Comparison of ENCODE assay signal across 2 cellular contexts in the genomic region with DNA sequence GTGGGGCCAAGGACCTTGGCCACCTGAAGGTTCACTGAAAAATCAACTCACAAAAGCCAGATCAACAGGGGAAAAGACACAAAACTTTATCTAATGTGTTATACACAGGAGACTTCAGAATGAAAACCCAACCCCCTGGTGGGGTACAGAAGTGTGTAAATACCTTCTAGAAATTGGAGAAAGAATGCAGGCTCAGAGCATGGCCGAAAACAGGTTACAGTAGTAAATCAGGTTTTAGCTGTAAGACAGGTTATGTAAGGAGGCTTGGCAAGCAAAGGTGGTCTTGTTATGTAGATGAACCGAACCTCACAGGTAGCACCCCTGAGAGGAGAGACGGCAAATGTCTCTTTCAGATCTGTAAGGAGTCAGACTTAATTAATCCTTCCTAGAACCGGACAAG.
TF ChIP-seq lines count a peak whose summit lies in the region.

No MANE protein-coding gene starts in this region.

TF ChIP-seq in A549, 52 proteins besides CTCF, POLR2A, EP300 and RAD21:
- TF ChIP-seq TFCP2L1 (CRISPR knock-in tag; IDR thresholded peaks at IDR 0.05) (no peak), NPAS2 (CRISPR knock-in tag; IDR thresholded peaks at IDR 0.05; ENCODE audit: borderline replicate concordance) (no peak), NFE2L2 (conservative IDR thresholded peaks at IDR 0.05; ENCODE audit: low read length) (no peak), NR3C1 (IDR thresholded peaks at IDR 0.05) (no peak), KDM1A (IDR thresholded peaks at IDR 0.05; ENCODE audit: low read depth) (no peak), CBX8 (IDR thresholded peaks at IDR 0.05) (no peak), CHD4 (IDR thresholded peaks at IDR 0.05; ENCODE audit: borderline replicate concordance) (no peak), BHLHE40 (IDR thresholded peaks at IDR 0.05; ENCODE audit: low read depth, low read length) (no peak), GATA3 (IDR thresholded peaks at IDR 0.05; ENCODE audit: borderline replicate concordance) (no peak), ZNF302 (CRISPR knock-in tag; IDR thresholded peaks at IDR 0.05) (no peak), EHF (CRISPR knock-in tag; IDR thresholded peaks at IDR 0.05) (no peak), CEBPB (IDR thresholded peaks at IDR 0.05) (no peak), PHF8 (IDR thresholded peaks at IDR 0.05; ENCODE audit: borderline replicate concordance, low read depth) (no peak), CBX2 (IDR thresholded peaks at IDR 0.05; ENCODE audit: borderline replicate concordance, low read depth) (no peak)

TF ChIP-seq in HCT116, 20 proteins besides CTCF, POLR2A, EP300 and RAD21 (continued from another document):
- TF ChIP-seq JUND (IDR thresholded peaks at IDR 0.05) (no peak), EZH2phosphoT487 (IDR thresholded peaks at IDR 0.05; ENCODE audit: borderline replicate concordance) (no peak), ZNF274 (IDR thresholded peaks at IDR 0.05; ENCODE audit: low read depth, low read length) (no peak), FOSL1 (IDR thresholded peaks at IDR 0.05; ENCODE audit: low read depth) (no peak), ZFX (IDR thresholded peaks at IDR 0.05) (no peak), TCF7L2 (IDR thresholded peaks at IDR 0.05; ENCODE audit: borderline replicate concordance, extremely low read depth, insufficient read depth, insufficient read length) (no peak), EZH2 (IDR thresholded peaks at IDR 0.05) (no peak), CBX3 (IDR thresholded peaks at IDR 0.05; ENCODE audit: low read depth) (no peak), SRF (IDR thresholded peaks at IDR 0.05; ENCODE audit: low read depth) (no peak), SP1 (IDR thresholded peaks at IDR 0.05; ENCODE audit: low read depth) (no peak), YY1 (IDR thresholded peaks at IDR 0.05; ENCODE audit: extremely low read depth, insufficient replicate concordance, low read depth, low read length) (no peak), ELF1 (IDR thresholded peaks at IDR 0.05; ENCODE audit: borderline replicate concordance, low read depth) (no peak), CEBPB (IDR thresholded peaks at IDR 0.05; ENCODE audit: low read depth) (no peak), EGR1 (IDR thresholded peaks at IDR 0.05; ENCODE audit: low read depth) (no peak), SIN3A (IDR thresholded peaks at IDR 0.05; ENCODE audit: low read depth) (no peak)
- TF ChIP-seq, protein P1, sequence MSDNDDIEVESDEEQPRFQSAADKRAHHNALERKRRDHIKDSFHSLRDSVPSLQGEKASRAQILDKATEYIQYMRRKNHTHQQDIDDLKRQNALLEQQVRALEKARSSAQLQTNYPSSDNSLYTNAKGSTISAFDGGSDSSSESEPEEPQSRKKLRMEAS (IDR thresholded peaks at IDR 0.05): no peak
- TF ChIP-seq, protein P2, sequence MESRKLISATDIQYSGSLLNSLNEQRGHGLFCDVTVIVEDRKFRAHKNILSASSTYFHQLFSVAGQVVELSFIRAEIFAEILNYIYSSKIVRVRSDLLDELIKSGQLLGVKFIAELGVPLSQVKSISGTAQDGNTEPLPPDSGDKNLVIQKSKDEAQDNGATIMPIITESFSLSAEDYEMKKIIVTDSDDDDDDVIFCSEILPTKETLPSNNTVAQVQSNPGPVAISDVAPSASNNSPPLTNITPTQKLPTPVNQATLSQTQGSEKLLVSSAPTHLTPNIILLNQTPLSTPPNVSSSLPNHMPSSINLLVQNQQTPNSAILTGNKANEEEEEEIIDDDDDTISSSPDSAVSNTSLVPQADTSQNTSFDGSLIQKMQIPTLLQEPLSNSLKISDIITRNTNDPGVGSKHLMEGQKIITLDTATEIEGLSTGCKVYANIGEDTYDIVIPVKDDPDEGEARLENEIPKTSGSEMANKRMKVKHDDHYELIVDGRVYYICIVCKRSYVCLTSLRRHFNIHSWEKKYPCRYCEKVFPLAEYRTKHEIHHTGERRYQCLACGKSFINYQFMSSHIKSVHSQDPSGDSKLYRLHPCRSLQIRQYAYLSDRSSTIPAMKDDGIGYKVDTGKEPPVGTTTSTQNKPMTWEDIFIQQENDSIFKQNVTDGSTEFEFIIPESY (IDR thresholded peaks at IDR 0.05; ENCODE audit: extremely low read depth, insufficient replicate concordance, low read length): no peak
- TF ChIP-seq, protein P3, sequence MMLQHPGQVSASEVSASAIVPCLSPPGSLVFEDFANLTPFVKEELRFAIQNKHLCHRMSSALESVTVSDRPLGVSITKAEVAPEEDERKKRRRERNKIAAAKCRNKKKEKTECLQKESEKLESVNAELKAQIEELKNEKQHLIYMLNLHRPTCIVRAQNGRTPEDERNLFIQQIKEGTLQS (IDR thresholded peaks at IDR 0.05): no peak
- TF ChIP-seq, protein P4, sequence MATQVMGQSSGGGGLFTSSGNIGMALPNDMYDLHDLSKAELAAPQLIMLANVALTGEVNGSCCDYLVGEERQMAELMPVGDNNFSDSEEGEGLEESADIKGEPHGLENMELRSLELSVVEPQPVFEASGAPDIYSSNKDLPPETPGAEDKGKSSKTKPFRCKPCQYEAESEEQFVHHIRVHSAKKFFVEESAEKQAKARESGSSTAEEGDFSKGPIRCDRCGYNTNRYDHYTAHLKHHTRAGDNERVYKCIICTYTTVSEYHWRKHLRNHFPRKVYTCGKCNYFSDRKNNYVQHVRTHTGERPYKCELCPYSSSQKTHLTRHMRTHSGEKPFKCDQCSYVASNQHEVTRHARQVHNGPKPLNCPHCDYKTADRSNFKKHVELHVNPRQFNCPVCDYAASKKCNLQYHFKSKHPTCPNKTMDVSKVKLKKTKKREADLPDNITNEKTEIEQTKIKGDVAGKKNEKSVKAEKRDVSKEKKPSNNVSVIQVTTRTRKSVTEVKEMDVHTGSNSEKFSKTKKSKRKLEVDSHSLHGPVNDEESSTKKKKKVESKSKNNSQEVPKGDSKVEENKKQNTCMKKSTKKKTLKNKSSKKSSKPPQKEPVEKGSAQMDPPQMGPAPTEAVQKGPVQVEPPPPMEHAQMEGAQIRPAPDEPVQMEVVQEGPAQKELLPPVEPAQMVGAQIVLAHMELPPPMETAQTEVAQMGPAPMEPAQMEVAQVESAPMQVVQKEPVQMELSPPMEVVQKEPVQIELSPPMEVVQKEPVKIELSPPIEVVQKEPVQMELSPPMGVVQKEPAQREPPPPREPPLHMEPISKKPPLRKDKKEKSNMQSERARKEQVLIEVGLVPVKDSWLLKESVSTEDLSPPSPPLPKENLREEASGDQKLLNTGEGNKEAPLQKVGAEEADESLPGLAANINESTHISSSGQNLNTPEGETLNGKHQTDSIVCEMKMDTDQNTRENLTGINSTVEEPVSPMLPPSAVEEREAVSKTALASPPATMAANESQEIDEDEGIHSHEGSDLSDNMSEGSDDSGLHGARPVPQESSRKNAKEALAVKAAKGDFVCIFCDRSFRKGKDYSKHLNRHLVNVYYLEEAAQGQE (IDR thresholded peaks at IDR 0.05; ENCODE audit: low read depth): no peak
